Comparison of ENCODE assay signal across 1 cellular context in genomic region chr7:128937271-128937646, GRCh38.
TF ChIP-seq lines count a peak whose summit lies in the region.

No MANE protein-coding gene starts in this region.

TF ChIP-seq in H1, 55 proteins besides CTCF, POLR2A, EP300 and RAD21 (continued from another document):
- no peak for TF ChIP-seq CHD2 (IDR thresholded peaks at IDR 0.05; ENCODE audit: low read length)
- TF ChIP-seq TBP (IDR thresholded peaks at IDR 0.05; ENCODE audit: low read depth, low read length) = no peak
TF ChIP-seq in H1: peak in this region for 0.
